Comparison of ENCODE assay signal across 1 cellular context in the genomic region with DNA sequence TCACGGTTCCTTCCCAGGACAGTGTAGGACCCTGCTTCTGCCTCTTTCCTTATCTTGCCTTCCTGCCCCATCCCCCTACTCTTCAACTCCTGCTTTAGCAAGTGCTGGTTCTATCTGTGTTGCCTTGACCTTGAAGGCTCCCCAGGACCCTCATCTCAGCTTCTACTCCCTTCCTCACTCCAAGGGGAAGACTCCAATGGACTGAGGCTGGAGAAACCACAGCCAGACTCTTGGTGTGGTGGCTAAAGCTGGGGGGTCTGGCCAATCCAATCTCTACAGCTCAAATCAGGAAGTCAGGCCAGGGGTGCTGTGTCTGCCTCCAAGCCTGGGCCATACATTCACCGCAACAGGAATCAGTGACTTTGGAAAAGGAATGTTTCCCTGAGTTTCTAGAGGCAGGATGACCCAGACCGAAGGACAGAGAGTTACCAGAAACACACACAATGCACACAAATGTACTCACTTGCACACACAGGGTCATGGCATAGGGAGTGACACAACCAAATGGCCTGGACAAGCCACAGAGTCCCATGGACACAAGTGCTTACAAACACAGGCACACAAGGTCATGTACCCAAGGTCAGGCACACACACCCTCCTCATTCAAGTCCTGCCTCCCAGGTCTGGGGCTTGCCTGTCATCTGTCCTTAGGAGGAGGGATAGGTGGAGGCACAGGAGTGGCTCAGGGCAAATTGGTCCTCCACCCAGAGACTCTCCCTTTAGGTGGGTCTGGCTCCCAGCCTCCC.
TF ChIP-seq lines count a peak whose summit lies in the region.

No MANE protein-coding gene starts in this region.

TF ChIP-seq in HepG2, 621 proteins besides CTCF, POLR2A, EP300 and RAD21 (continued from another document):
- TF ChIP-seq, protein P1, sequence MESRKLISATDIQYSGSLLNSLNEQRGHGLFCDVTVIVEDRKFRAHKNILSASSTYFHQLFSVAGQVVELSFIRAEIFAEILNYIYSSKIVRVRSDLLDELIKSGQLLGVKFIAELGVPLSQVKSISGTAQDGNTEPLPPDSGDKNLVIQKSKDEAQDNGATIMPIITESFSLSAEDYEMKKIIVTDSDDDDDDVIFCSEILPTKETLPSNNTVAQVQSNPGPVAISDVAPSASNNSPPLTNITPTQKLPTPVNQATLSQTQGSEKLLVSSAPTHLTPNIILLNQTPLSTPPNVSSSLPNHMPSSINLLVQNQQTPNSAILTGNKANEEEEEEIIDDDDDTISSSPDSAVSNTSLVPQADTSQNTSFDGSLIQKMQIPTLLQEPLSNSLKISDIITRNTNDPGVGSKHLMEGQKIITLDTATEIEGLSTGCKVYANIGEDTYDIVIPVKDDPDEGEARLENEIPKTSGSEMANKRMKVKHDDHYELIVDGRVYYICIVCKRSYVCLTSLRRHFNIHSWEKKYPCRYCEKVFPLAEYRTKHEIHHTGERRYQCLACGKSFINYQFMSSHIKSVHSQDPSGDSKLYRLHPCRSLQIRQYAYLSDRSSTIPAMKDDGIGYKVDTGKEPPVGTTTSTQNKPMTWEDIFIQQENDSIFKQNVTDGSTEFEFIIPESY (CRISPR knock-in tag; IDR thresholded peaks at IDR 0.05), result no peak
- TF ChIP-seq ZBTB46 (CRISPR knock-in tag; IDR thresholded peaks at IDR 0.05; ENCODE audit: borderline replicate concordance) (no peak), YEATS2 (CRISPR knock-in tag; IDR thresholded peaks at IDR 0.05; ENCODE audit: borderline replicate concordance) (0 out of 2 replicates have a peak, but pooled peaks have one; percentile 31), SMAD1 (CRISPR knock-in tag; IDR thresholded peaks at IDR 0.05; ENCODE audit: borderline replicate concordance, low read depth) (peak; percentile 14; the same call in 1 of the 2 replicates), ARNTL (CRISPR knock-in tag; IDR thresholded peaks at IDR 0.05) (no peak), ZNF781 (CRISPR knock-in tag; IDR thresholded peaks at IDR 0.05; ENCODE audit: borderline replicate concordance, not compliant biosample characterization) (peak; percentile 79), JDP2 (CRISPR knock-in tag; IDR thresholded peaks at IDR 0.05; ENCODE audit: borderline replicate concordance) (no peak), ZNF383 (CRISPR knock-in tag; IDR thresholded peaks at IDR 0.05; ENCODE audit: borderline replicate concordance) (no peak), PITX1 (CRISPR knock-in tag; IDR thresholded peaks at IDR 0.05) (peak; percentile 69; the same call in 1 of the 2 replicates), TAF15 (IDR thresholded peaks at IDR 0.05; ENCODE audit: low read depth, low read length, poor library complexity, severe bottlenecking) (no peak), PBX3 (CRISPR knock-in tag; IDR thresholded peaks at IDR 0.05; ENCODE audit: borderline replicate concordance) (no peak), SRF (IDR thresholded peaks at IDR 0.05; ENCODE audit: low read depth, low read length) (no peak), ATF1 (CRISPR knock-in tag; IDR thresholded peaks at IDR 0.05) (no peak), ZFP1 (CRISPR knock-in tag; IDR thresholded peaks at IDR 0.05) (0 out of 2 replicates have a peak, but pooled peaks have one; percentile 36)
- TF ChIP-seq, protein P2, sequence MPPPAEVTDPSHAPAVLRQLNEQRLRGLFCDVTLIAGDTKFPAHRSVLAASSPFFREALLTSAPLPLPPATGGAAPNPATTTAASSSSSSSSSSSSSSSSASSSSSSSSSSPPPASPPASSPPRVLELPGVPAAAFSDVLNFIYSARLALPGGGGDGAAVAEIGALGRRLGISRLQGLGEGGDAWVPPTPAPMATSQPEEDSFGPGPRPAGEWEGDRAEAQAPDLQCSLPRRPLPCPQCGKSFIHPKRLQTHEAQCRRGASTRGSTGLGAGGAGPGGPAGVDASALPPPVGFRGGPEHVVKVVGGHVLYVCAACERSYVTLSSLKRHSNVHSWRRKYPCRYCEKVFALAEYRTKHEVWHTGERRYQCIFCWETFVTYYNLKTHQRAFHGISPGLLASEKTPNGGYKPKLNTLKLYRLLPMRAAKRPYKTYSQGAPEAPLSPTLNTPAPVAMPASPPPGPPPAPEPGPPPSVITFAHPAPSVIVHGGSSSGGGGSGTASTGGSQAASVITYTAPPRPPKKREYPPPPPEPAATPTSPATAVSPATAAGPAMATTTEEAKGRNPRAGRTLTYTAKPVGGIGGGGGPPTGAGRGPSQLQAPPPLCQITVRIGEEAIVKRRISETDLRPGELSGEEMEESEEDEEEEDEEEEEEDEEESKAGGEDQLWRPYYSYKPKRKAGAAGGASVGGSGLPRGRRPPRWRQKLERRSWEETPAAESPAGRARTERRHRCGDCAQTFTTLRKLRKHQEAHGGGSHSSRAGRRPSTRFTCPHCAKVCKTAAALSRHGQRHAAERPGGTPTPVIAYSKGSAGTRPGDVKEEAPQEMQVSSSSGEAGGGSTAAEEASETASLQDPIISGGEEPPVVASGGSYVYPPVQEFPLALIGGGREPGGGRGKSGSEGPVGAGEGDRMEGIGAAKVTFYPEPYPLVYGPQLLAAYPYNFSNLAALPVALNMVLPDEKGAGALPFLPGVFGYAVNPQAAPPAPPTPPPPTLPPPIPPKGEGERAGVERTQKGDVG (CRISPR knock-in tag; IDR thresholded peaks at IDR 0.05; ENCODE audit: borderline replicate concordance), result 0 out of 2 replicates have a peak, but pooled peaks have one; percentile 18
